ENCODE assay signal across 13 cellular contexts in the genomic region with DNA sequence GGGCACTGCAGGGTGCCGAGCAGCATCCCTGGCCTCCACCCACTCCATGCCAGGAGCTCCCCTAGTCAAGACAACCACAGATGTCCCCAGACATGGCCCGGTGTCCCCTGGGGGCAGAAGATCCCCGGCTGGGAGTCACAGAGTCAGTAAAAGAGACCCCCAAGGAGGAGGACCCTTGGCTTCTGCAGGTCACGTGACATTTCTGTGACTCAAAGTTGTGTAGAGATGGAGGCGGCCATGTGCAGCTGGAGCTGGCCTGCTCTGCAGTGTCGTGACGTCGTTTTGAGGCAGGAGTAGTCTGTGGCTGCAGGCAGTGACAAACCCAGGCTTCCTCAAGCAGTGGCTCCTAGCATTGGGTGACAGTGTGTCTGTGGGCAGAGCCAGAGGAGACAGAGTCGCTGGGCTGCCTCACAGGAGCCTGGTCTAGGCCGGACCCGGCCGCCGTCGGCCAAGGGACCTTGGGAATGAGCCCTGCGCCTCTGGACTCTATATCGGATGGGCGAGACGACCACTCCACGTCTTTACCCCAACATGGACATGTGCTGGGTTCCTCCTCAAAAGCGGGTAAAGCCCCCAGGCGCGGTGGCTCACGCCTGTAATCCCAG. TPM values are rescaled to one million over a fixed set of nuclear protein-coding genes. Genes with fewer than 3 reads are reported as not detected.
"Had no signal": no experiment of that assay in that cellular context is flagged by ENCODE, and none has a peak within 500 bp of the region (broad histone marks: within the 10 kb centered on the region; RNA-seq: fewer than 3 reads in every experiment).

No MANE protein-coding gene starts in this region.

- H3K4me3 Mint-ChIP-seq: activated T-cell treated with anti-CD3 and anti-CD28 coated beads, Interleukin-2, amount 50 U/mL, for 72 hours; nephron progenitor cell had no signal

- H3K4me1 ChIP-seq: ascending aorta, lower lobe of right lung, thyroid gland had no signal

- DNase-seq: activated CD4-positive, alpha-beta T cell treated with anti-CD3 and anti-CD28 coated beads, Interleukin-2, amount 50 U/mL, for 4 hours; activated effector memory CD4-positive, alpha-beta T cell treated with anti-CD3 and anti-CD28 coated beads, Interleukin-2, amount 50 U/mL, for 16 hours; activated naive CD4-positive, alpha-beta T cell treated with anti-CD3 and anti-CD28 coated beads, Interleukin-2, amount 50 U/mL, for 16 hours; activated T-cell treated with anti-CD3 and anti-CD28 coated beads, Interleukin-2, amount 50 U/mL, for 72 hours; cerebellar nuclear complex; effector CD4-positive, alpha-beta T cell; hypothalamus; lower lobe of right lung; nephron progenitor cell; nucleus accumbens; stimulated activated naive CD4-positive, alpha-beta T cell; thyroid gland had no signal

- H3K27ac ChIP-seq: ascending aorta, lower lobe of right lung, thyroid gland had no signal

- H3K27me3 ChIP-seq: ascending aorta, thyroid gland had no signal

- H3K9me3 Mint-ChIP-seq: activated T-cell treated with anti-CD3 and anti-CD28 coated beads, Interleukin-2, amount 50 U/mL, for 72 hours; nephron progenitor cell had no signal

- H3K9me3 ChIP-seq: ascending aorta, lower lobe of right lung, thyroid gland had no signal

- H3K27ac Mint-ChIP-seq: activated T-cell treated with anti-CD3 and anti-CD28 coated beads, Interleukin-2, amount 50 U/mL, for 72 hours; nephron progenitor cell had no signal

- H3K4me3 ChIP-seq: ascending aorta, lower lobe of right lung, thyroid gland had no signal

- ATAC-seq: activated T-cell treated with anti-CD3 and anti-CD28 coated beads, Interleukin-2, amount 50 U/mL, for 72 hours; lower lobe of right lung had no signal

RNA-seq across cellular contexts. Expression of a gene that starts 7.7 kb away (rescaled TPM):
- total RNA-seq: ascending aorta had no signal
